ENCODE assay signal across 8 cellular contexts in the genomic region with DNA sequence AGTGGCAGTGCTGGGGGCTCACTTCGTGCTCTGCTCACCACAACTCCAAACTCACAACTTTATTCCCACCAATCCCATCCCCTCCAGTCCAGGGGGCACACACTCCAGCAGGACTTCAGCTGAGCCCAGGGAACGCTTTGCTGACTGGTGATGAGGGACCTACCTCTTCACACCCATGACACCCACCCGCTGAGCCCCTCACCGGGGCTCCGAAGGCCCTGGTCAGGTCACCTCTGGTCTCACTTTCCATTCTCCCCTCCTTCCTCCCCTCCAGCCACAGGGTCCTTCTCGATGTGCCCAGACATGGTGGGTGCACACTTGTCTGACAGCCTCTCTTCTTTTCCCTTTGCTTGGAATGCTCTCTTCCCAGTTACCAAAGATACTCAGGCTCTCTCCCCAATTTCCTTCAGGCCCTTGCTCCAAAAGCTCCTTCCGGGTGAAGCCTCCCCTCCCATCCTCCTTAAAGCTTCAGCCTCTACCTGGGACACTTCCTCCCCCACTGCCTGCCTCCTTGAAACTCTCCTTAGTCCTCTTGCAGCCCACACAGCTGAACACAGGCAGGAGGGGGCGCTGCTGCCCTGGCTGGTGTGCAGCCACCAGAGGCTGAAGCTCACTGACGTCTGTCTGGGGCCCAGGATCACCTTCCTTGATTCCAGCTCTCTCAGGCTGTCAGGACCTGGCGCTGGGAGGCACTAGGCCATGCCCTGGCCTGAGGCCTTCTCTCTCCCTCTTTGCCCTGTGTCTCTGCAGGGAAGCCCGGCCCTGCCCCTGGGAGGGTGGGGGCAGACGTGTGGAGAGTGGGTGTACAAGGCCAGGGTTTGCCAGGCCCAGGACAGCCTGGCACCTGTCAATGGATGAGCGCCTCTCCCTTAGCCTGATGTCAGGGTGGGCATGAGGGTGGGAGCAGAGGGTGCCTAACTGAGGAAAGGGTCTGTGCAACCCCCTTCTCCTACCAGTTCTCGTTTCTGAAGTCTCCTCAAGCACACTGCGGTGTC. TPM values are rescaled to one million over a fixed set of nuclear protein-coding genes. Genes with fewer than 3 reads are reported as not detected.
DNase-seq lines count a peak whose midpoint lies in the region; ATAC-seq and TF ChIP-seq lines count a peak whose summit lies in the region.

No MANE protein-coding gene starts in this region.

- H3K9me3 ChIP-seq in Loucy (ENCODE audit: insufficient read depth, low read depth, low read length), result no peaks in the 10 kb centered on the region
- no peaks in the 10 kb centered on the region for H3K9me3 ChIP-seq in SU-DHL-6 (ENCODE audit: insufficient read depth, low read length)
- H3K9me3 ChIP-seq in lung (ENCODE audit: control insufficient read depth in 2 of 2, insufficient read depth in 1 of 2, low read length in 1 of 2), result no peaks in the 10 kb centered on the region

- H3K9ac ChIP-seq in Loucy (ENCODE audit: low read depth, low read length, poor library complexity, severe bottlenecking) (no peak overlapping the region), SU-DHL-6 (ENCODE audit: low read length) (no peak overlapping the region)

- DNase-seq in SHP77 (lab: John Stamatoyannopoulos, UW) (peak; percentile 1 to 27), SHP77 treated with DMSO at 0.1 percent for 48 hours (lab: John Stamatoyannopoulos, UW) (no peak), dedifferentiated amniotic fluid mesenchymal stem cell (ENCODE audit: extremely low spot score) (peak; percentile 33), lung (ENCODE audit: low spot score) (peak; percentile 84), foreskin melanocyte (no peak)
- DNase-seq in stimulated activated CD8-positive, alpha-beta memory T cell treated with anti-CD3 and anti-CD28 coated beads, Interleukin-4, amount 100 ng/mL, for 48 hours, result peak; percentile 84

- H4K20me1 ChIP-seq in Loucy (ENCODE audit: insufficient read depth, low read length, poor library complexity, severe bottlenecking), result no peaks in the 10 kb centered on the region
- H4K20me1 ChIP-seq in SU-DHL-6 (ENCODE audit: low read depth, low read length), result no peaks in the 10 kb centered on the region

- WGBS in lung, 2 donors, result 73% methylated on average over 15 of the region's 15 CpGs

- H3K36me3 ChIP-seq in Loucy (ENCODE audit: insufficient read depth, low read length), result no peaks in the 10 kb centered on the region
- H3K36me3 ChIP-seq in SU-DHL-6 (ENCODE audit: low read length), result no peaks in the 10 kb centered on the region
- no peaks in the 10 kb centered on the region for H3K36me3 ChIP-seq in lung (ENCODE audit: control insufficient read depth in 2 of 2, insufficient read depth in 2 of 2, low read length in 2 of 2)

- H3K4me1 ChIP-seq in Loucy (ENCODE audit: insufficient read depth, low read length, poor library complexity, severe bottlenecking) (no peaks in the 10 kb centered on the region), lung (ENCODE audit: control insufficient read depth in 2 of 2, insufficient read depth in 2 of 2, low read length in 2 of 2) (peaks cover 0 to 11% of the 10 kb centered on the region in 2 donors)

- H3K27me3 ChIP-seq in Loucy (ENCODE audit: insufficient read depth, low read length, poor library complexity, severe bottlenecking), result no peaks in the 10 kb centered on the region
- H3K27me3 ChIP-seq in SU-DHL-6 (ENCODE audit: low read length), result no peaks in the 10 kb centered on the region
- H3K27me3 ChIP-seq in lung (ENCODE audit: control insufficient read depth, insufficient read depth), result no peaks in the 10 kb centered on the region

- H2AFZ ChIP-seq in Loucy (ENCODE audit: low read length) (no peak overlapping the region), SU-DHL-6 (ENCODE audit: low read depth, low read length, severe bottlenecking) (no peak overlapping the region)

- H3K4me3 ChIP-seq in Loucy (ENCODE audit: low read length, poor library complexity, severe bottlenecking) (no peak overlapping the region), SU-DHL-6 (ENCODE audit: insufficient read depth, low read length, poor library complexity, severe bottlenecking) (no peak overlapping the region), lung (no peak overlapping the region)

- H3K4me2 ChIP-seq in Loucy (ENCODE audit: low read depth, low read length, poor library complexity, severe bottlenecking) (no peak overlapping the region), SU-DHL-6 (ENCODE audit: low read depth, low read length, poor library complexity, severe bottlenecking) (no peak overlapping the region)

- H3K9me2 ChIP-seq in Loucy (replicated peaks; ENCODE audit: low read depth, low read length) (no peaks in the 10 kb centered on the region), SU-DHL-6 (replicated peaks; ENCODE audit: insufficient read depth, low read length) (no peaks in the 10 kb centered on the region)

- no peaks in the 10 kb centered on the region for H3F3A ChIP-seq in Loucy (ENCODE audit: low read depth)
- H3F3A ChIP-seq in SU-DHL-6 (ENCODE audit: insufficient read depth), result no peaks in the 10 kb centered on the region

- H3K79me2 ChIP-seq in Loucy (ENCODE audit: insufficient read depth, low read length) (no peaks in the 10 kb centered on the region), SU-DHL-6 (ENCODE audit: insufficient read depth, low read length) (no peaks in the 10 kb centered on the region)

- no peak overlapping the region for H3K27ac ChIP-seq in SU-DHL-6 (ENCODE audit: low read depth, low read length)
- H3K27ac ChIP-seq in lung (ENCODE audit: low read depth in 1 of 2, low read length in 1 of 2), result peak overlapping the region in 1 of 2 donors; percentile 12

- ATAC-seq in lung (ENCODE audit: insufficient read depth, low FRiP score), result peak; percentile 65

- TF ChIP-seq CTCF in Loucy (conservative IDR thresholded peaks at IDR 0.05; ENCODE audit: low read length) (peak; percentile 80), SU-DHL-6 (IDR thresholded peaks at IDR 0.05; ENCODE audit: insufficient read depth, low read length, poor library complexity, severe bottlenecking) (peak; percentile 72), lung (IDR thresholded peaks at IDR 0.05; ENCODE audit: control extremely low read depth, extremely low read depth) (peak; percentile 75)

RNA-seq across cellular contexts. Expression of gene KCNE1, which starts 1.6 kb away (rescaled TPM):
- total RNA-seq in lung, result 10 to 100 TPM in 1 of 2 donors, 1 to 10 TPM in 1; 6.5 to 29.5 TPM
- polyA plus RNA-seq in lung, result 10 to 100 TPM in 1 of 2 donors, 1 to 10 TPM in 1; 5.0 to 23.2 TPM

Comparison
In these comparisons a context has a peak if more than half of its experiments do, and no peak if none do; other contexts are left out.
1. DNase-seq: peak in SHP77 (2 of 2), dedifferentiated amniotic fluid mesenchymal stem cell (single experiment), lung (single experiment) and stimulated activated CD8-positive, alpha-beta memory T cell treated with anti-CD3 and anti-CD28 coated beads, Interleukin-4, amount 100 ng/mL, for 48 hours (single experiment); none in SHP77 treated with DMSO at 0.1 percent for 48 hours (single experiment) and foreskin melanocyte (single experiment).
2. Peak in every context shown above with its lines, with median percentiles within 50 percentile points of each other: CTCF ChIP-seq.